ENCODE assay signal across 16 cellular contexts in genomic region chr20:58010666-58011065, GRCh38.
DNase-seq lines count a peak whose midpoint lies in the region; ATAC-seq, FAIRE-seq and TF ChIP-seq lines count a peak whose summit lies in the region.
"Had no signal": no experiment of that assay in that cellular context is flagged by ENCODE, and none has a peak within 500 bp of the region (broad histone marks: within the 10 kb centered on the region; RNA-seq: fewer than 3 reads in every experiment).

No MANE protein-coding gene starts in this region.

- FAIRE-seq in astrocyte (lab: Jason Lieb, UNC) = no peak
- FAIRE-seq: HepG2 had no signal

- no peak overlapping the region for H3K27ac ChIP-seq in astrocyte (ENCODE audit: low read depth, low read length)
- no peak overlapping the region for H3K27ac ChIP-seq in neuronal stem cell (replicated peaks; ENCODE audit: low read length)
- no peak overlapping the region for H3K27ac ChIP-seq in testis
- H3K27ac ChIP-seq: 22Rv1, BLaER1 had no signal

- H3K14ac ChIP-seq in neuronal stem cell (ENCODE audit: low read length) = no peak overlapping the region

- H3K9ac ChIP-seq in astrocyte (ENCODE audit: low read length) = no peak overlapping the region
- no peak overlapping the region for H3K9ac ChIP-seq in neuronal stem cell (ENCODE audit: low read depth, low read length, poor library complexity)
- H3K9ac ChIP-seq: BLaER1 had no signal

- H2BK120ac ChIP-seq in neuronal stem cell (ENCODE audit: low read depth, low read length) = no peak overlapping the region

- no peak overlapping the region for H3K18ac ChIP-seq in neuronal stem cell (ENCODE audit: low read length)

- H4K8ac ChIP-seq in neuronal stem cell (ENCODE audit: low read depth, low read length) = no peak overlapping the region

- CTCF ChIA-PET in activated CD8-positive, alpha-beta memory T cell treated with anti-CD3 and anti-CD28 coated beads, Interleukin-2, amount 10 ng/mL, durations not matched to agents 7 days and 5 days (lab: Charles Lee) = no interaction called here

- H3K36me3 ChIP-seq in astrocyte (ENCODE audit: insufficient read depth, low read length) (no peaks in the 10 kb centered on the region), neuronal stem cell (replicated peaks in 1 of 2; ENCODE audit: control insufficient read depth in 2 of 2, insufficient read depth in 2 of 2, low read length in 2 of 2) (no peaks in the 10 kb centered on the region), testis (ENCODE audit: low read depth, missing control alignments) (no peaks in the 10 kb centered on the region)
- H3K36me3 ChIP-seq: BLaER1 had no signal

- H2AK5ac ChIP-seq in neuronal stem cell (ENCODE audit: low read depth, low read length) = peak overlapping the region; percentile 82

- TF ChIP-seq CTCF in astrocyte (IDR thresholded peaks at IDR 0.05; ENCODE audit: insufficient read depth, low read depth, low read length) (no peak), testis (IDR thresholded peaks at IDR 0.05) (no peak), progenitor cell of endocrine pancreas (IDR thresholded peaks at IDR 0.05; ENCODE audit: unreplicated experiment) (no peak)

- no peak overlapping the region for H3K4me3 Mint-ChIP-seq in activated CD8-positive, alpha-beta memory T cell treated with anti-CD3 and anti-CD28 coated beads, Interleukin-2, amount 10 ng/mL, durations not matched to agents 7 days and 5 days
- H3K4me3 Mint-ChIP-seq in astrocyte (ENCODE audit: unreplicated experiment) (no peak overlapping the region), progenitor cell of endocrine pancreas (ENCODE audit: low read depth) (no peak overlapping the region)
- no peak overlapping the region for H3K4me3 Mint-ChIP-seq in activated T-cell treated with anti-CD3 and anti-CD28 coated beads, Interleukin-2, amount 50 U/mL, for 4 hours
- H3K4me3 Mint-ChIP-seq: CD8-positive, alpha-beta memory T cell; HFFc6 had no signal

- H2BK5ac ChIP-seq in neuronal stem cell (ENCODE audit: low read length) = no peak overlapping the region

- H4K20me1 ChIP-seq in astrocyte (ENCODE audit: insufficient read depth, low read length) = no peaks in the 10 kb centered on the region
- H4K20me1 ChIP-seq: BLaER1 had no signal

- no peaks in the 10 kb centered on the region for H3K36me3 Mint-ChIP-seq in activated CD8-positive, alpha-beta memory T cell treated with anti-CD3 and anti-CD28 coated beads, Interleukin-2, amount 10 ng/mL, durations not matched to agents 7 days and 5 days
- peaks cover 7% of the 10 kb centered on the region for H3K36me3 Mint-ChIP-seq in astrocyte (ENCODE audit: low read depth, unreplicated experiment)
- H3K36me3 Mint-ChIP-seq in progenitor cell of endocrine pancreas (ENCODE audit: insufficient read depth) = no peaks in the 10 kb centered on the region
- H3K36me3 Mint-ChIP-seq in activated T-cell treated with anti-CD3 and anti-CD28 coated beads, Interleukin-2, amount 50 U/mL, for 4 hours (ENCODE audit: insufficient read depth) = no peaks in the 10 kb centered on the region
- H3K36me3 Mint-ChIP-seq: CD8-positive, alpha-beta memory T cell had no signal

- H3K23ac ChIP-seq in neuronal stem cell (ENCODE audit: low read depth, low read length, poor library complexity) = no peak overlapping the region

- no peak for ATAC-seq in activated CD8-positive, alpha-beta memory T cell treated with anti-CD3 and anti-CD28 coated beads, Interleukin-2, amount 10 ng/mL, durations not matched to agents 7 days and 5 days
- ATAC-seq in GM21390 (IDR thresholded peaks at IDR 0.05; ENCODE audit: unreplicated experiment) = no peak
- ATAC-seq in activated T-cell treated with anti-CD3 and anti-CD28 coated beads, Interleukin-2, amount 50 U/mL, for 4 hours = no peak
- ATAC-seq: HepG2 had no signal

- H3K27ac Mint-ChIP-seq in activated CD8-positive, alpha-beta memory T cell treated with anti-CD3 and anti-CD28 coated beads, Interleukin-2, amount 10 ng/mL, durations not matched to agents 7 days and 5 days = no peak overlapping the region
- H3K27ac Mint-ChIP-seq in astrocyte (ENCODE audit: unreplicated experiment) (peak overlapping the region; percentile 12), progenitor cell of endocrine pancreas (no peak overlapping the region)
- H3K27ac Mint-ChIP-seq: CD8-positive, alpha-beta memory T cell; HFFc6 had no signal

- peak; percentile 28 for DNase-seq in activated CD8-positive, alpha-beta memory T cell treated with anti-CD3 and anti-CD28 coated beads for 24 hours
- DNase-seq in activated CD8-positive, alpha-beta memory T cell treated with anti-CD3 and anti-CD28 coated beads, Interleukin-2, amount 10 ng/mL, durations not matched to agents 7 days and 5 days = no peak
- DNase-seq in astrocyte (ENCODE audit: low read depth) (no peak), neuronal stem cell (ENCODE audit: low spot score) (no peak), testis (peak; percentile 4), progenitor cell of endocrine pancreas (ENCODE audit: low spot score, unreplicated experiment) (no peak)
- DNase-seq in activated T-cell treated with anti-CD3 and anti-CD28 coated beads, Interleukin-2, amount 50 U/mL, for 4 hours = no peak
- DNase-seq: AML-193; CD8-positive, alpha-beta memory T cell; GOT3; HCEC 1CT; HFFc6 had no signal

- H3K9me3 ChIP-seq in astrocyte (ENCODE audit: insufficient read depth, low read depth, low read length) = no peaks in the 10 kb centered on the region
- no peaks in the 10 kb centered on the region for H3K9me3 ChIP-seq in neuronal stem cell (replicated peaks in 1 of 2; ENCODE audit: control insufficient read depth in 2 of 2, insufficient read depth in 1 of 2, low read depth in 1 of 2, low read length in 2 of 2)
- H3K9me3 ChIP-seq in testis = no peaks in the 10 kb centered on the region
- H3K9me3 ChIP-seq: BLaER1 had no signal

- H3K79me1 ChIP-seq in neuronal stem cell (ENCODE audit: low read depth, low read length) = no peaks in the 10 kb centered on the region

- no peak overlapping the region for H3K4ac ChIP-seq in neuronal stem cell (ENCODE audit: low read length)

- no peak overlapping the region for H2AFZ ChIP-seq in astrocyte (ENCODE audit: low read depth, low read length)
- no peak overlapping the region for H2AFZ ChIP-seq in neuronal stem cell (ENCODE audit: low read length)

- H3K9me3 Mint-ChIP-seq in activated CD8-positive, alpha-beta memory T cell treated with anti-CD3 and anti-CD28 coated beads, Interleukin-2, amount 10 ng/mL, durations not matched to agents 7 days and 5 days (ENCODE audit: low read depth) = no peaks in the 10 kb centered on the region
- H3K9me3 Mint-ChIP-seq in astrocyte (ENCODE audit: unreplicated experiment) (peaks cover 5% of the 10 kb centered on the region), progenitor cell of endocrine pancreas (ENCODE audit: low read depth) (no peaks in the 10 kb centered on the region)
- no peaks in the 10 kb centered on the region for H3K9me3 Mint-ChIP-seq in activated T-cell treated with anti-CD3 and anti-CD28 coated beads, Interleukin-2, amount 50 U/mL, for 4 hours
- H3K9me3 Mint-ChIP-seq: CD8-positive, alpha-beta memory T cell had no signal

- H3K4me3 ChIP-seq in astrocyte (ENCODE audit: insufficient read depth, low read depth, low read length) (no peak overlapping the region), neuronal stem cell (ENCODE audit: low read length in 2 of 2) (no peak overlapping the region), testis (no peak overlapping the region)
- H3K4me3 ChIP-seq: BLaER1 had no signal

- H3K4me2 ChIP-seq in astrocyte (ENCODE audit: low read length) (no peak overlapping the region), neuronal stem cell (ENCODE audit: insufficient read depth, low read length, poor library complexity, severe bottlenecking) (no peak overlapping the region)
- H3K4me2 ChIP-seq: BLaER1 had no signal

- no CpG with 5 or more reads among the region's 13 CpGs for WGBS in neuronal stem cell (ENCODE audit: extremely low coverage in 2 of 2, insufficient read length in 2 of 2, insufficient replicate concordance in 1 of 2), 2 donors
- WGBS in testis, 2 donors = 84 to 88% methylated on average over 11 to 13 of the region's 13 CpGs

- peaks cover 8% of the 10 kb centered on the region for H3K4me1 Mint-ChIP-seq in activated CD8-positive, alpha-beta memory T cell treated with anti-CD3 and anti-CD28 coated beads, Interleukin-2, amount 10 ng/mL, durations not matched to agents 7 days and 5 days
- no peaks in the 10 kb centered on the region for H3K4me1 Mint-ChIP-seq in astrocyte (ENCODE audit: low read depth, unreplicated experiment)
- H3K4me1 Mint-ChIP-seq in progenitor cell of endocrine pancreas (ENCODE audit: low read depth) = peaks cover 8% of the 10 kb centered on the region
- H3K4me1 Mint-ChIP-seq in activated T-cell treated with anti-CD3 and anti-CD28 coated beads, Interleukin-2, amount 50 U/mL, for 4 hours (ENCODE audit: low read depth) = peaks cover 9% of the 10 kb centered on the region

- H3K79me2 ChIP-seq in astrocyte (ENCODE audit: insufficient read depth, low read length) = no peaks in the 10 kb centered on the region

- H2BK15ac ChIP-seq in neuronal stem cell (ENCODE audit: low read length) = peak overlapping the region; percentile 14

- H4K91ac ChIP-seq in neuronal stem cell (ENCODE audit: low read depth, low read length, poor library complexity) = no peak overlapping the region

- TF ChIP-seq POLR2A in testis (IDR thresholded peaks at IDR 0.05) = no peak

- intact Hi-C loops in testis (cut with DNase I; ENCODE audit: low total_unique reads) = no loop called here

- no peak overlapping the region for H2BK12ac ChIP-seq in neuronal stem cell (ENCODE audit: low read length)

- H3K27me3 Mint-ChIP-seq in activated CD8-positive, alpha-beta memory T cell treated with anti-CD3 and anti-CD28 coated beads, Interleukin-2, amount 10 ng/mL, durations not matched to agents 7 days and 5 days = peaks cover 6% of the 10 kb centered on the region
- H3K27me3 Mint-ChIP-seq in astrocyte (ENCODE audit: low read depth, unreplicated experiment) = peaks cover 49% of the 10 kb centered on the region
- peaks cover 28% of the 10 kb centered on the region for H3K27me3 Mint-ChIP-seq in progenitor cell of endocrine pancreas
- peaks cover 30% of the 10 kb centered on the region for H3K27me3 Mint-ChIP-seq in activated T-cell treated with anti-CD3 and anti-CD28 coated beads, Interleukin-2, amount 50 U/mL, for 4 hours (ENCODE audit: low read depth)

- H3K4me1 ChIP-seq in astrocyte (ENCODE audit: insufficient read depth, low read length) (peaks cover 9% of the 10 kb centered on the region), neuronal stem cell (ENCODE audit: control insufficient read depth in 2 of 2, insufficient read depth in 1 of 2, low read depth in 1 of 2, low read length in 2 of 2) (no peaks in the 10 kb centered on the region), testis (peaks cover 23% of the 10 kb centered on the region)

- H3K27me3 ChIP-seq in astrocyte (ENCODE audit: insufficient read depth, low read length) (no peaks in the 10 kb centered on the region), neuronal stem cell (ENCODE audit: control insufficient read depth in 3 of 3, insufficient read depth in 3 of 3, low read depth in 1 of 3, low read length in 3 of 3) (no peaks in the 10 kb centered on the region), testis (no peaks in the 10 kb centered on the region)
- H3K27me3 ChIP-seq: BLaER1 had no signal

Comparison
In these comparisons a context has a peak if more than half of its experiments do, and no peak if none do; other contexts are left out.
1. DNase-seq: peak in activated CD8-positive, alpha-beta memory T cell treated with anti-CD3 and anti-CD28 coated beads for 24 hours (single experiment) and testis (single experiment); none in activated CD8-positive, alpha-beta memory T cell treated with anti-CD3 and anti-CD28 coated beads, Interleukin-2, amount 10 ng/mL, durations not matched to agents 7 days and 5 days (single experiment), astrocyte (single experiment), neuronal stem cell (single experiment), progenitor cell of endocrine pancreas (single experiment) and activated T-cell treated with anti-CD3 and anti-CD28 coated beads, Interleukin-2, amount 50 U/mL, for 4 hours (single experiment).